In genomic region chr20:8152847-8153246, GRCh38 we compare ENCODE assay signal across 1 cellular context.
TF ChIP-seq lines count a peak whose summit lies in the region.

No MANE protein-coding gene starts in this region.

TF ChIP-seq in endothelial cell of umbilical vein, 7 proteins besides CTCF, POLR2A, EP300 and RAD21 (continued from another document):
- TF ChIP-seq POLR2AphosphoS5 (IDR thresholded peaks at IDR 0.05; ENCODE audit: insufficient read depth, low read depth, low read length) (no peak), MYC (IDR thresholded peaks at IDR 0.05; ENCODE audit: low read depth, low read length) (no peak)
- TF ChIP-seq, protein P1, sequence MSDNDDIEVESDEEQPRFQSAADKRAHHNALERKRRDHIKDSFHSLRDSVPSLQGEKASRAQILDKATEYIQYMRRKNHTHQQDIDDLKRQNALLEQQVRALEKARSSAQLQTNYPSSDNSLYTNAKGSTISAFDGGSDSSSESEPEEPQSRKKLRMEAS (IDR thresholded peaks at IDR 0.05; ENCODE audit: insufficient read depth, insufficient read length), result no peak
